In genomic region chr10:60643874-60644273, GRCh38 we compare ENCODE assay signal across 1 cellular context.
TF ChIP-seq lines count a peak whose summit lies in the region.

No MANE protein-coding gene starts in this region.

TF ChIP-seq in SK-N-SH treated with all-trans-retinoic acid at 6 μM for 48 hours, 23 proteins besides CTCF, POLR2A, EP300 and RAD21 (continued from another document):
- TF ChIP-seq TSHZ2 (CRISPR knock-in tag; IDR thresholded peaks at IDR 0.05) (no peak), ZNF8 (CRISPR knock-in tag; IDR thresholded peaks at IDR 0.05) (peak; percentile 93)
